Comparison of ENCODE assay signal across 25 cellular contexts in the genomic region with DNA sequence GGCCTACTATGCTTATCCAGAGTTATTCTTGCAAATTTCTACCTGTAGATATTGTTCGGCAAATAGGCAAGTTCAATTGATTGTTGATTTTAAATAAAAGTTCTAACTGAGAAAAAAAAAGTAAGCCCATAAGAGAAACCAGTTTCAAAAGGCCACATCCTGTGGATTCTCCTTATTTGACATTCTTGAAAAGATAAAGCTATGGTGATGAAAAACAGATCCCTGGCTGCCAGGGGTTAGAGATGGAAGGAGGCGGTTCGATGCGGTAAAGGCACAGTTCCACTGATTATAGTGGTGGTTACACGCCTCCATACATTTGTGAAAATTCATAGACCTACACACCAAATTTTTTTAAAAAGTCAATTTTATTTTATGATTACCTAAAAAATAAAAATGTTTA.
DNase-seq lines count a peak whose midpoint lies in the region; ATAC-seq, FAIRE-seq and TF ChIP-seq lines count a peak whose summit lies in the region.
"Had no signal": no experiment of that assay in that cellular context is flagged by ENCODE, and none has a peak within 500 bp of the region (broad histone marks: within the 10 kb centered on the region; RNA-seq: fewer than 3 reads in every experiment).

No MANE protein-coding gene starts in this region.

- H3K36me3 ChIP-seq in IMR-90 (ENCODE audit: control insufficient read depth, insufficient read depth, low read length) (no peaks in the 10 kb centered on the region), astrocyte (ENCODE audit: insufficient read depth, low read length) (no peaks in the 10 kb centered on the region), mesenchymal stem cell (ENCODE audit: control insufficient read depth in 1 of 2, insufficient read depth in 2 of 2, low read depth in 1 of 2, low read length in 2 of 2) (no peaks in the 10 kb centered on the region), tibial artery (no peaks in the 10 kb centered on the region)
- H3K36me3 ChIP-seq: suprapubic skin had no signal

- H3K27me3 ChIP-seq in IMR-90 (ENCODE audit: control insufficient read depth, insufficient read depth, low read length) (no peaks in the 10 kb centered on the region), astrocyte (ENCODE audit: insufficient read depth, low read length) (no peaks in the 10 kb centered on the region), mesenchymal stem cell (ENCODE audit: control insufficient read depth in 1 of 2, insufficient read depth in 1 of 2, low read length in 2 of 2) (no peaks in the 10 kb centered on the region), tibial artery (no peaks in the 10 kb centered on the region)
- H3K27me3 ChIP-seq: suprapubic skin had no signal

- no peak for FAIRE-seq in astrocyte (lab: Jason Lieb, UNC)
- FAIRE-seq: endometrium had no signal

- H2BK12ac ChIP-seq in mesenchymal stem cell (ENCODE audit: low read length in 2 of 2): no peak overlapping the region

- TF ChIP-seq CTCF in IMR-90 (conservative IDR thresholded peaks at IDR 0.05; ENCODE audit: low read depth, low read length): no peak
- no peak for TF ChIP-seq CTCF in astrocyte (IDR thresholded peaks at IDR 0.05; ENCODE audit: insufficient read depth, low read depth, low read length)
- TF ChIP-seq CTCF in tibial artery (IDR thresholded peaks at IDR 0.05): no peak

- H3K18ac ChIP-seq in IMR-90 (ENCODE audit: low read depth, low read length) (no peak overlapping the region; the same call in 1 of the 2 replicates), mesenchymal stem cell (ENCODE audit: low read depth in 1 of 2, low read length in 2 of 2) (no peak overlapping the region)

- peak overlapping the region; percentile 79 for H3K14ac ChIP-seq in IMR-90 (replicated peaks; ENCODE audit: low read depth, low read length)
- H3K14ac ChIP-seq in mesenchymal stem cell (ENCODE audit: low read length in 2 of 2): no peak overlapping the region

- peak overlapping the region; percentile 91; the same call in 1 of the 2 replicates for H2BK20ac ChIP-seq in IMR-90 (ENCODE audit: low read depth, low read length)

- in situ Hi-C loops in IMR-90 (cut with MboI; ENCODE audit: low sequenced_read_pairs): no loop called here

- H2BK15ac ChIP-seq in IMR-90 (ENCODE audit: low read depth, low read length) (peak overlapping the region; percentile 95; the same call in 2 of the 3 replicates), mesenchymal stem cell (ENCODE audit: low read depth, poor library complexity, severe bottlenecking) (no peak overlapping the region)

- H4K91ac ChIP-seq in IMR-90 (ENCODE audit: insufficient read depth, low read depth, low read length) (peak overlapping the region; percentile 59), mesenchymal stem cell (ENCODE audit: low read length) (no peak overlapping the region)

- H3K4me1 Mint-ChIP-seq in astrocyte (ENCODE audit: low read depth, unreplicated experiment): peaks cover 92% of the 10 kb centered on the region
- no peaks in the 10 kb centered on the region for H3K4me1 Mint-ChIP-seq in activated CD4-positive, alpha-beta memory T cell treated with anti-CD3 and anti-CD28 coated beads, Interleukin-2, amount 10 ng/mL, durations not matched to agents 7 days and 5 days
- H3K4me1 Mint-ChIP-seq: activated CD4-positive, alpha-beta T cell treated with anti-CD3 and anti-CD28 coated beads for 36 hours; activated naive CD4-positive, alpha-beta T cell treated with anti-CD3 and anti-CD28 coated beads, Interleukin-2, amount 10 ng/mL, durations not matched to agents 7 days and 5 days; memory B cell; stimulated activated naive B cell treated with anti-CD40 and anti-IgM and Interleukin-4, amounts not matched to agents 10 μg/mL and 1 μg/mL and 100 μg/mL, for 72 hours had no signal

- no peak overlapping the region for H2AFZ ChIP-seq in IMR-90 (replicated peaks; ENCODE audit: low read length, poor library complexity)
- no peak overlapping the region for H2AFZ ChIP-seq in astrocyte (ENCODE audit: low read depth, low read length)
- no peak overlapping the region for H2AFZ ChIP-seq in mesenchymal stem cell (ENCODE audit: low read depth, low read length)

- dilution Hi-C loops in IMR-90 (cut with HindIII; ENCODE audit: low sequenced_read_pairs, unreplicated experiment): no loop called here

- POLR2A ChIA-PET in IMR-90 (lab: Charles Lee; ENCODE audit: unreplicated experiment): no interaction called here
- POLR2A ChIA-PET in activated CD4-positive, alpha-beta memory T cell treated with anti-CD3 and anti-CD28 coated beads, Interleukin-2, amount 10 ng/mL, durations not matched to agents 7 days and 5 days (lab: Charles Lee): no interaction called here

- H3K27me3 Mint-ChIP-seq in astrocyte (ENCODE audit: low read depth, unreplicated experiment): no peaks in the 10 kb centered on the region
- H3K27me3 Mint-ChIP-seq in activated CD4-positive, alpha-beta memory T cell treated with anti-CD3 and anti-CD28 coated beads, Interleukin-2, amount 10 ng/mL, durations not matched to agents 7 days and 5 days: no peaks in the 10 kb centered on the region
- H3K27me3 Mint-ChIP-seq: memory B cell had no signal

- H3K4me1 ChIP-seq in IMR-90 (ENCODE audit: control insufficient read depth, insufficient read depth, low read length): peaks cover 17% of the 10 kb centered on the region
- H3K4me1 ChIP-seq in astrocyte (ENCODE audit: insufficient read depth, low read length): peaks cover 43% of the 10 kb centered on the region
- peaks cover 18% of the 10 kb centered on the region for H3K4me1 ChIP-seq in mesenchymal stem cell (ENCODE audit: control insufficient read depth, insufficient read depth, low read depth, low read length)
- H3K4me1 ChIP-seq in tibial artery: peaks cover 0 to 96% (median 49%) of the 10 kb centered on the region in 4 donors
- H3K4me1 ChIP-seq: suprapubic skin had no signal

- intact Hi-C loops in IMR-90 (cut with micrococcal nuclease) (loop anchor here (5.0 kb wide), 1 partner anchor 92 kb away; no protein-coding TSS in a partner anchor), tibial artery (cut with DNase I; ENCODE audit: low total_unique reads) (no loop called here)

- H3K36me3 Mint-ChIP-seq in astrocyte (ENCODE audit: low read depth, unreplicated experiment): no peaks in the 10 kb centered on the region
- H3K36me3 Mint-ChIP-seq in activated CD4-positive, alpha-beta memory T cell treated with anti-CD3 and anti-CD28 coated beads, Interleukin-2, amount 10 ng/mL, durations not matched to agents 7 days and 5 days (ENCODE audit: low read depth): no peaks in the 10 kb centered on the region
- H3K36me3 Mint-ChIP-seq: activated naive CD4-positive, alpha-beta T cell treated with anti-CD3 and anti-CD28 coated beads, Interleukin-2, amount 10 ng/mL, durations not matched to agents 7 days and 5 days; memory B cell; naive thymus-derived CD8-positive, alpha-beta T cell; stimulated activated naive B cell treated with anti-CD40 and anti-IgM and Interleukin-4, amounts not matched to agents 10 μg/mL and 1 μg/mL and 100 μg/mL, for 72 hours had no signal

- H2BK120ac ChIP-seq in IMR-90 (ENCODE audit: low read depth, low read length) (peak overlapping the region; percentile 85), mesenchymal stem cell (ENCODE audit: low read depth, low read length) (no peak overlapping the region)

- H3K79me1 ChIP-seq in IMR-90 (ENCODE audit: low read depth in 1 of 2, low read length in 2 of 2) (peaks cover 0 to 3% of the 10 kb centered on the region in 2 experiments; a peak in 1 of 4 replicates), mesenchymal stem cell (replicated peaks; ENCODE audit: low read length, poor library complexity, severe bottlenecking) (peaks cover 7% of the 10 kb centered on the region)

- CTCF ChIA-PET in IMR-90 (lab: Yijun Ruan, JAX): no interaction called here
- CTCF ChIA-PET in activated CD4-positive, alpha-beta memory T cell treated with anti-CD3 and anti-CD28 coated beads, Interleukin-2, amount 10 ng/mL, durations not matched to agents 7 days and 5 days (lab: Charles Lee): no interaction called here

- TF ChIP-seq RAD21 in IMR-90 (IDR thresholded peaks at IDR 0.05; ENCODE audit: low read length): no peak

- H3K23ac ChIP-seq in IMR-90 (ENCODE audit: low read depth, low read length) (no peak overlapping the region), mesenchymal stem cell (ENCODE audit: low read length in 2 of 2) (no peak overlapping the region)

- no TSS peak for BruUV-seq in IMR-90 (replicated peaks; lab: Mats Ljungman, UMichigan)

- H4K20me1 ChIP-seq in IMR-90 (ENCODE audit: insufficient read depth, low read length) (no peaks in the 10 kb centered on the region), astrocyte (ENCODE audit: insufficient read depth, low read length) (no peaks in the 10 kb centered on the region)

- H3K9me3 Mint-ChIP-seq in astrocyte (ENCODE audit: unreplicated experiment): no peaks in the 10 kb centered on the region
- no peaks in the 10 kb centered on the region for H3K9me3 Mint-ChIP-seq in activated CD4-positive, alpha-beta memory T cell treated with anti-CD3 and anti-CD28 coated beads, Interleukin-2, amount 10 ng/mL, durations not matched to agents 7 days and 5 days
- H3K9me3 Mint-ChIP-seq: activated naive CD4-positive, alpha-beta T cell treated with anti-CD3 and anti-CD28 coated beads, Interleukin-2, amount 10 ng/mL, durations not matched to agents 7 days and 5 days; activated T-cell treated with anti-CD3 and anti-CD28 coated beads, Interleukin-2, amount 50 U/mL, for 4 hours; memory B cell; naive thymus-derived CD8-positive, alpha-beta T cell; stimulated activated naive B cell treated with anti-CD40 and anti-IgM and Interleukin-4, amounts not matched to agents 10 μg/mL and 1 μg/mL and 100 μg/mL, for 72 hours had no signal

- no peak for TF ChIP-seq POLR2A in IMR-90 (IDR thresholded peaks at IDR 0.05; ENCODE audit: low read depth, low read length)

- no peak for ATAC-seq in IMR-90 (ENCODE audit: low read depth)
- ATAC-seq: activated CD4-positive, alpha-beta T cell treated with anti-CD3 and anti-CD28 coated beads for 36 hours; activated T-cell treated with anti-CD3 and anti-CD28 coated beads, Interleukin-2, amount 50 U/mL, for 4 hours; left colon; naive thymus-derived CD8-positive, alpha-beta T cell; stimulated activated naive B cell treated with anti-CD40 and anti-IgM and Interleukin-4, amounts not matched to agents 10 μg/mL and 1 μg/mL and 100 μg/mL, for 72 hours had no signal

- no peak overlapping the region for H2AK9ac ChIP-seq in IMR-90 (replicated peaks; ENCODE audit: low read depth, low read length, poor library complexity)

- peak overlapping the region; percentile 99 for H3K27ac Mint-ChIP-seq in astrocyte (ENCODE audit: unreplicated experiment)
- H3K27ac Mint-ChIP-seq in activated CD4-positive, alpha-beta memory T cell treated with anti-CD3 and anti-CD28 coated beads, Interleukin-2, amount 10 ng/mL, durations not matched to agents 7 days and 5 days: no peak overlapping the region
- H3K27ac Mint-ChIP-seq: activated CD4-positive, alpha-beta T cell treated with anti-CD3 and anti-CD28 coated beads for 36 hours; activated naive CD4-positive, alpha-beta T cell treated with anti-CD3 and anti-CD28 coated beads, Interleukin-2, amount 10 ng/mL, durations not matched to agents 7 days and 5 days; memory B cell; stimulated activated naive B cell treated with anti-CD40 and anti-IgM and Interleukin-4, amounts not matched to agents 10 μg/mL and 1 μg/mL and 100 μg/mL, for 72 hours had no signal

- WGBS in IMR-90 (ENCODE audit: extremely low coverage in 2 of 2, insufficient read length in 1 of 2), 2 experiments: no CpG with 5 or more reads among the region's 5 CpGs
- no CpG with 5 or more reads among the region's 5 CpGs for WGBS in mesenchymal stem cell

- H3K4ac ChIP-seq in IMR-90 (ENCODE audit: low read depth, low read length) (peak overlapping the region; percentile 87), mesenchymal stem cell (ENCODE audit: low read depth in 1 of 2, low read length in 2 of 2) (no peak overlapping the region)

- no peak overlapping the region for H3K4me2 ChIP-seq in IMR-90 (ENCODE audit: low read depth, low read length)
- H3K4me2 ChIP-seq in astrocyte (ENCODE audit: low read length): no peak overlapping the region
- H3K4me2 ChIP-seq in mesenchymal stem cell (ENCODE audit: low read length, poor library complexity, severe bottlenecking): no peak overlapping the region

- DNase-seq in IMR-90 (no peak), astrocyte (ENCODE audit: low read depth) (no peak), mesenchymal stem cell (peak; percentile 83), tibial artery (no peak), activated gamma-delta T cell treated with Interleukin-2 at 50 U/mL for 16 hours (no peak), iPS-NIHi11 (ENCODE audit: low spot score) (no peak)
- no peak for DNase-seq in activated CD4-positive, alpha-beta memory T cell treated with anti-CD3 and anti-CD28 coated beads, Interleukin-2, amount 10 ng/mL, durations not matched to agents 7 days and 5 days
- DNase-seq: activated CD4-positive, alpha-beta T cell treated with anti-CD3 and anti-CD28 coated beads for 36 hours; activated naive CD4-positive, alpha-beta T cell treated with anti-CD3 and anti-CD28 coated beads, Interleukin-2, amount 10 ng/mL, durations not matched to agents 7 days and 5 days; activated T-cell treated with anti-CD3 and anti-CD28 coated beads, Interleukin-2, amount 50 U/mL, for 4 hours; dermis blood vessel endothelial cell; DMS79; GOT3; left colon; naive thymus-derived CD8-positive, alpha-beta T cell; NCI-H1105 treated with DMSO at 0.1 percent for 48 hours; NCI-H2081 treated with DMSO at 0.1 percent for 48 hours; occipital lobe; Right ventricle myocardium superior; stimulated activated CD4-positive, alpha-beta T cell treated with anti-CD3 and anti-CD28 coated beads, Interleukin-4, amount 100 ng/mL, for 24 hours; stimulated activated naive B cell treated with anti-CD40 and anti-IgM and Interleukin-4, amounts not matched to agents 10 μg/mL and 1 μg/mL and 100 μg/mL, for 72 hours; T-helper 1 cell had no signal

- no peaks in the 10 kb centered on the region for H3K9me3 ChIP-seq in IMR-90 (ENCODE audit: control insufficient read depth, insufficient read depth, low read length)
- no peaks in the 10 kb centered on the region for H3K9me3 ChIP-seq in astrocyte (ENCODE audit: insufficient read depth, low read depth, low read length)
- H3K9me3 ChIP-seq in mesenchymal stem cell (ENCODE audit: control insufficient read depth, low read length): no peaks in the 10 kb centered on the region
- H3K9me3 ChIP-seq in tibial artery: no peaks in the 10 kb centered on the region
- H3K9me3 ChIP-seq: suprapubic skin had no signal

- peak overlapping the region; percentile 87 for H2AK5ac ChIP-seq in IMR-90 (ENCODE audit: low read depth, low read length)
- H2AK5ac ChIP-seq in mesenchymal stem cell (ENCODE audit: low read length, severe bottlenecking): peak overlapping the region; percentile 95

- H3K27ac ChIP-seq in IMR-90 (ENCODE audit: insufficient read depth, low read length) (no peak overlapping the region; the same call in 1 of the 2 replicates), astrocyte (ENCODE audit: low read depth, low read length) (peak overlapping the region; percentile 97), mesenchymal stem cell (ENCODE audit: low read length, poor library complexity, severe bottlenecking) (peak overlapping the region; percentile 93), tibial artery (peak overlapping the region; percentile 26 to 36)
- H3K27ac ChIP-seq: suprapubic skin had no signal

- peaks cover 11% of the 10 kb centered on the region; the same call in 1 of the 2 replicates for H3K9me1 ChIP-seq in IMR-90 (ENCODE audit: insufficient read depth, low read length)

- H3K4me3 Mint-ChIP-seq in astrocyte (ENCODE audit: unreplicated experiment): no peak overlapping the region
- no peak overlapping the region for H3K4me3 Mint-ChIP-seq in activated CD4-positive, alpha-beta memory T cell treated with anti-CD3 and anti-CD28 coated beads, Interleukin-2, amount 10 ng/mL, durations not matched to agents 7 days and 5 days
- H3K4me3 Mint-ChIP-seq: activated CD4-positive, alpha-beta T cell treated with anti-CD3 and anti-CD28 coated beads for 36 hours; activated naive CD4-positive, alpha-beta T cell treated with anti-CD3 and anti-CD28 coated beads, Interleukin-2, amount 10 ng/mL, durations not matched to agents 7 days and 5 days; activated T-cell treated with anti-CD3 and anti-CD28 coated beads, Interleukin-2, amount 50 U/mL, for 4 hours; memory B cell; stimulated activated naive B cell treated with anti-CD40 and anti-IgM and Interleukin-4, amounts not matched to agents 10 μg/mL and 1 μg/mL and 100 μg/mL, for 72 hours had no signal

- H3K79me2 ChIP-seq in astrocyte (ENCODE audit: insufficient read depth, low read length): peaks cover 4% of the 10 kb centered on the region

- no peak overlapping the region for H4K5ac ChIP-seq in IMR-90 (ENCODE audit: low read depth, low read length)

- H3K4me3 ChIP-seq in IMR-90 (ENCODE audit: insufficient read depth, low read depth, low read length) (no peak overlapping the region), astrocyte (ENCODE audit: insufficient read depth, low read depth, low read length) (no peak overlapping the region), mesenchymal stem cell (ENCODE audit: insufficient read depth in 1 of 2, low read depth in 1 of 2, low read length in 2 of 2) (no peak overlapping the region), tibial artery (no peak overlapping the region)
- H3K4me3 ChIP-seq: suprapubic skin had no signal

- H3K9ac ChIP-seq in IMR-90 (ENCODE audit: low read depth, low read length): no peak overlapping the region
- no peak overlapping the region for H3K9ac ChIP-seq in astrocyte (ENCODE audit: low read length)
- no peak overlapping the region for H3K9ac ChIP-seq in mesenchymal stem cell (ENCODE audit: low read length)

- H4K8ac ChIP-seq in IMR-90 (ENCODE audit: low read depth in 2 of 2, low read length in 2 of 2) (peak overlapping the region in 1 of 2 experiments; percentile 62; a peak in 3 of 4 replicates), mesenchymal stem cell (ENCODE audit: low read length) (no peak overlapping the region)

- H2BK5ac ChIP-seq in IMR-90 (ENCODE audit: low read depth, low read length, poor library complexity, severe bottlenecking) (no peak overlapping the region), mesenchymal stem cell (ENCODE audit: low read depth, low read length, poor library complexity, severe bottlenecking) (peak overlapping the region; percentile 93)

- H3K56ac ChIP-seq in IMR-90 (ENCODE audit: extremely low read depth, insufficient read depth, low read length): no peak overlapping the region
